1 cellular context compared by ENCODE assay signal in genomic region chr7:29146082-29146706, GRCh38.
A peak's percentile ranks its signal among the peaks of the same experiment; 100 is the strongest.
TF ChIP-seq lines count a peak whose summit lies in the region.

Gene CPVL, minus strand, starts transcription at chr7:29146537. Its CDS starts 25,476 bp downstream, at chr7:29121061.

TF ChIP-seq in HEK293, 187 proteins besides CTCF, POLR2A, EP300 and RAD21 (continued from another document and continues in another):
- no peak for TF ChIP-seq ZSCAN5A (tag by site-specific recombination; IDR thresholded peaks at IDR 0.05)
- TF ChIP-seq ZFP41 (tag by site-specific recombination; IDR thresholded peaks at IDR 0.05; ENCODE audit: borderline replicate concordance), result no peak
- no peak for TF ChIP-seq ZNF777 (tag by site-specific recombination; IDR thresholded peaks at IDR 0.05; ENCODE audit: borderline replicate concordance)
- TF ChIP-seq ZNF398 (tag by site-specific recombination; IDR thresholded peaks at IDR 0.05), result no peak
- no peak for TF ChIP-seq ZNF580 (tag by site-specific recombination; IDR thresholded peaks at IDR 0.05)
- peak; percentile 98 for TF ChIP-seq ZNF335 (tag by site-specific recombination; conservative IDR thresholded peaks at IDR 0.05)
- no peak for TF ChIP-seq ZFP3 (tag by site-specific recombination; IDR thresholded peaks at IDR 0.05; ENCODE audit: low read depth)
- no peak for TF ChIP-seq ZNF624 (tag by site-specific recombination; IDR thresholded peaks at IDR 0.05)
- TF ChIP-seq ZNF423 (tag by site-specific recombination; IDR thresholded peaks at IDR 0.05), result no peak
- no peak; the same call in 1 of the 2 replicates for TF ChIP-seq ZNF121 (tag by site-specific recombination; IDR thresholded peaks at IDR 0.05)
- no peak for TF ChIP-seq ZNF704 (tag by site-specific recombination; IDR thresholded peaks at IDR 0.05)
- TF ChIP-seq ZNF654 (tag by site-specific recombination; IDR thresholded peaks at IDR 0.05; ENCODE audit: low read depth), result no peak
- no peak for TF ChIP-seq ZNF133 (tag by site-specific recombination; IDR thresholded peaks at IDR 0.05)
- TF ChIP-seq ZNF114 (tag by site-specific recombination; IDR thresholded peaks at IDR 0.05), result no peak
- TF ChIP-seq ZNF692 (tag by site-specific recombination; IDR thresholded peaks at IDR 0.05), result peak; percentile 57
- TF ChIP-seq BCL6B (tag by site-specific recombination; IDR thresholded peaks at IDR 0.05), result no peak
- no peak for TF ChIP-seq ZNF214 (tag by site-specific recombination; IDR thresholded peaks at IDR 0.05; ENCODE audit: borderline replicate concordance)
- peak; percentile 45; the same call in 1 of the 2 replicates for TF ChIP-seq GLIS2 (tag by site-specific recombination; IDR thresholded peaks at IDR 0.05)
- no peak for TF ChIP-seq ZBTB11 (tag by site-specific recombination; conservative IDR thresholded peaks at IDR 0.05; ENCODE audit: low read depth)
- no peak for TF ChIP-seq ZNF670 (tag by site-specific recombination; IDR thresholded peaks at IDR 0.05; ENCODE audit: low read depth)
- no peak for TF ChIP-seq ZSCAN23 (tag by site-specific recombination; IDR thresholded peaks at IDR 0.05)
- no peak for TF ChIP-seq REPIN1 (tag by site-specific recombination; IDR thresholded peaks at IDR 0.05; ENCODE audit: low read depth)
- no peak for TF ChIP-seq ZNF585B (tag by site-specific recombination; IDR thresholded peaks at IDR 0.05)
- peak; percentile 32; the same call in 1 of the 2 replicates for TF ChIP-seq SP3 (tag by site-specific recombination; IDR thresholded peaks at IDR 0.05)
- peak; percentile 17; the same call in 1 of the 2 replicates for TF ChIP-seq MYNN (tag by site-specific recombination; IDR thresholded peaks at IDR 0.05; ENCODE audit: borderline replicate concordance)
- no peak for TF ChIP-seq ZNF302 (tag by site-specific recombination; IDR thresholded peaks at IDR 0.05; ENCODE audit: low read depth)
- TF ChIP-seq ZNF394 (tag by site-specific recombination; IDR thresholded peaks at IDR 0.05; ENCODE audit: borderline replicate concordance), result peak; percentile 50; the same call in 1 of the 2 replicates
- no peak for TF ChIP-seq ZNF518A (tag by site-specific recombination; conservative IDR thresholded peaks at IDR 0.05; ENCODE audit: low read depth)
- TF ChIP-seq PBX3 (CRISPR knock-in tag; IDR thresholded peaks at IDR 0.05), result 0 out of 2 replicates have a peak, but pooled peaks have one; percentile 64
- TF ChIP-seq ZNF513 (tag by site-specific recombination; IDR thresholded peaks at IDR 0.05), result no peak
- TF ChIP-seq ZNF175 (tag by site-specific recombination; IDR thresholded peaks at IDR 0.05), result no peak
- TF ChIP-seq ZNF664 (tag by site-specific recombination; IDR thresholded peaks at IDR 0.05), result no peak
- TF ChIP-seq ZNF488 (tag by site-specific recombination; IDR thresholded peaks at IDR 0.05), result no peak
- TF ChIP-seq ZNF19 (tag by site-specific recombination; IDR thresholded peaks at IDR 0.05; ENCODE audit: low read depth), result no peak
- no peak for TF ChIP-seq ZNF362 (tag by site-specific recombination; IDR thresholded peaks at IDR 0.05)
